ENCODE assay signal across 8 cellular contexts in the genomic region with DNA sequence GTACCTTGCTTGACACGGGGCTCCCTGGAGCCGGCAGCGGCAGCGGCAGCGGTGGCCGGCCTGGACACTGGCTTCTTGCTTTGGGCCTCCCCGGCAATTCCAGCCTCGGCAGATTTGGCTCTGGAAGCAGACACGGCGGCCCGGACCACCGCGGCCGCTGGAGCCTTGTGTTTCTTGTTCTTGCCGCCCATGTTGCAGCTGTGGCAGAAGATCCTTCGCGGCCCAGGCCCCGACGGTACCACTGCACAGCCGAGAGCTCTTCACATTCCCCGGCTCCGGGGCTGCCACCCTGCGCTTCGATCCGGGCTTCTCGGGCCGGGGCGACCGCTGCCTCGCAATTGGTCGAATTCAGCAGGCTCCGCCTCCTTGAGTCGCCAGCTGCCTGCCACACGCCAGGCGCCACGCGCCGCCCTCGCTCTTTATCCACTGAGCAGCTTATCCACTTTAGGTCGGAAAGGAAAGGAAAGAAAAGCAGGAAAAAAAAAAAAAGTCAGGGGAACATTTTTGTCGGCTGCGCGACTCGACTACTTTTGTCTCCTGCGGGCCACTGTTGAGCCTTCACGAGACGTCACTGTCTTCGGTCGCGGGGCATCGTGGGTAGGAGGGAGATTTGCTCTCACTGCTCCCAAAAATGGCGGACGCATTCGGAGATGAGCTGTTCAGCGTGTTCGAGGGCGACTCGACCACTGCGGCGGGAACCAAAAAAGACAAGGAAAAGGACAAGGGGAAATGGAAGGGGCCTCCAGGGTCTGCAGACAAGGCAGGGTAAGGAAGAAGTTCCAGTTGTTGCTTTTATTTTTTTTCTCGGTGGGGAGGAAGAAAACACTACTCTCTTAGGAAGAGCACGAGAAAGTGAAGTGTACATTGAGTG. TPM values are rescaled to one million over a fixed set of nuclear protein-coding genes. Genes with fewer than 3 reads are reported as not detected.
DNase-seq lines count a peak whose midpoint lies in the region; ATAC-seq, FAIRE-seq and TF ChIP-seq lines count a peak whose summit lies in the region.

A gene with protein sequence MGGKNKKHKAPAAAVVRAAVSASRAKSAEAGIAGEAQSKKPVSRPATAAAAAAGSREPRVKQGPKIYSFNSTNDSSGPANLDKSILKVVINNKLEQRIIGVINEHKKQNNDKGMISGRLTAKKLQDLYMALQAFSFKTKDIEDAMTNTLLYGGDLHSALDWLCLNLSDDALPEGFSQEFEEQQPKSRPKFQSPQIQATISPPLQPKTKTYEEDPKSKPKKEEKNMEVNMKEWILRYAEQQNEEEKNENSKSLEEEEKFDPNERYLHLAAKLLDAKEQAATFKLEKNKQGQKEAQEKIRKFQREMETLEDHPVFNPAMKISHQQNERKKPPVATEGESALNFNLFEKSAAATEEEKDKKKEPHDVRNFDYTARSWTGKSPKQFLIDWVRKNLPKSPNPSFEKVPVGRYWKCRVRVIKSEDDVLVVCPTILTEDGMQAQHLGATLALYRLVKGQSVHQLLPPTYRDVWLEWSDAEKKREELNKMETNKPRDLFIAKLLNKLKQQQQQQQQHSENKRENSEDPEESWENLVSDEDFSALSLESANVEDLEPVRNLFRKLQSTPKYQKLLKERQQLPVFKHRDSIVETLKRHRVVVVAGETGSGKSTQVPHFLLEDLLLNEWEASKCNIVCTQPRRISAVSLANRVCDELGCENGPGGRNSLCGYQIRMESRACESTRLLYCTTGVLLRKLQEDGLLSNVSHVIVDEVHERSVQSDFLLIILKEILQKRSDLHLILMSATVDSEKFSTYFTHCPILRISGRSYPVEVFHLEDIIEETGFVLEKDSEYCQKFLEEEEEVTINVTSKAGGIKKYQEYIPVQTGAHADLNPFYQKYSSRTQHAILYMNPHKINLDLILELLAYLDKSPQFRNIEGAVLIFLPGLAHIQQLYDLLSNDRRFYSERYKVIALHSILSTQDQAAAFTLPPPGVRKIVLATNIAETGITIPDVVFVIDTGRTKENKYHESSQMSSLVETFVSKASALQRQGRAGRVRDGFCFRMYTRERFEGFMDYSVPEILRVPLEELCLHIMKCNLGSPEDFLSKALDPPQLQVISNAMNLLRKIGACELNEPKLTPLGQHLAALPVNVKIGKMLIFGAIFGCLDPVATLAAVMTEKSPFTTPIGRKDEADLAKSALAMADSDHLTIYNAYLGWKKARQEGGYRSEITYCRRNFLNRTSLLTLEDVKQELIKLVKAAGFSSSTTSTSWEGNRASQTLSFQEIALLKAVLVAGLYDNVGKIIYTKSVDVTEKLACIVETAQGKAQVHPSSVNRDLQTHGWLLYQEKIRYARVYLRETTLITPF (N-terminal part only) (minus strand): TSS at position 312 of the 871 bp plus-strand sequence. CDS start 121 bp downstream, at position 191.
A gene (plus strand): TSS at position 607 of the 871 bp plus-strand sequence. CDS start 25 bp downstream, at position 632.

- H3K79me2 ChIP-seq in astrocyte (ENCODE audit: insufficient read depth, low read length) = peaks cover 89% of the 10 kb centered on the region

- H3K4me1 ChIP-seq in astrocyte (ENCODE audit: insufficient read depth, low read length) (peaks cover 13% of the 10 kb centered on the region), rectal smooth muscle tissue (ENCODE audit: control insufficient read depth, insufficient read depth, low read length) (peaks cover 24% of the 10 kb centered on the region), aorta (ENCODE audit: control insufficient read depth in 1 of 2, insufficient read depth in 2 of 2, low read length in 2 of 2) (peaks cover 0 to 6% of the 10 kb centered on the region in 2 donors)

- FAIRE-seq in GM18507 (lab: Jason Lieb, UNC) (peak; percentile 94), astrocyte (lab: Jason Lieb, UNC) (peak; percentile 59)

- H3K36me3 ChIP-seq in astrocyte (ENCODE audit: insufficient read depth, low read length) = no peaks in the 10 kb centered on the region
- H3K36me3 ChIP-seq in rectal smooth muscle tissue (ENCODE audit: control insufficient read depth, insufficient read depth, low read length) = no peaks in the 10 kb centered on the region
- peaks cover 0 to 2% of the 10 kb centered on the region in 2 donors for H3K36me3 ChIP-seq in aorta (ENCODE audit: control insufficient read depth in 1 of 2, insufficient read depth in 2 of 2, low read length in 1 of 2)

- H3K27me3 Mint-ChIP-seq in T-helper 2 cell treated with Interferon-gamma antibody and Interleukin-4, amounts not matched to agents 5 μg/mL and 100 μg/mL, for 36 hours (ENCODE audit: low read depth) = no peaks in the 10 kb centered on the region
- no peaks in the 10 kb centered on the region for H3K27me3 Mint-ChIP-seq in astrocyte (ENCODE audit: low read depth, unreplicated experiment)

- H3K27ac Mint-ChIP-seq in T-helper 2 cell treated with Interferon-gamma antibody and Interleukin-4, amounts not matched to agents 5 μg/mL and 100 μg/mL, for 36 hours = no peak within 1 kb of the TSS
- no peak within 1 kb of the TSS for H3K27ac Mint-ChIP-seq in astrocyte (ENCODE audit: unreplicated experiment)

- no peak for TF ChIP-seq CTCF in astrocyte (IDR thresholded peaks at IDR 0.05; ENCODE audit: insufficient read depth, low read depth, low read length)

- peaks cover 19% of the 10 kb centered on the region for H3K36me3 Mint-ChIP-seq in T-helper 2 cell treated with Interferon-gamma antibody and Interleukin-4, amounts not matched to agents 5 μg/mL and 100 μg/mL, for 36 hours (ENCODE audit: low read depth)
- peaks cover 7% of the 10 kb centered on the region for H3K36me3 Mint-ChIP-seq in astrocyte (ENCODE audit: low read depth, unreplicated experiment)

- DNase-seq in GM18507 (ENCODE audit: extremely low spot score, insufficient read length, low read depth) = peak; percentile 78
- DNase-seq in NCI-H1930 (lab: John Stamatoyannopoulos, UW) = peak; percentile 82 to 85
- peak; percentile 90 for DNase-seq in T-helper 2 cell treated with Interferon-gamma antibody and Interleukin-4, amounts not matched to agents 5 μg/mL and 100 μg/mL, for 36 hours (ENCODE audit: low spot score)
- peak; percentile 85 for DNase-seq in astrocyte (ENCODE audit: low read depth)
- DNase-seq in hepatic stellate cell (ENCODE audit: low spot score) = peak; percentile 90
- peak; percentile 94 to 97 for DNase-seq in aorta

- intact Hi-C loops in aorta (cut with DNase I) = no loop called here

- ATAC-seq in HG02973 (IDR thresholded peaks at IDR 0.05; ENCODE audit: unreplicated experiment) (peak; percentile 89), aorta (ENCODE audit: low FRiP score) (peak; percentile 98)

- H3K4me3 ChIP-seq in astrocyte (ENCODE audit: insufficient read depth, low read depth, low read length) (peak within 1 kb of the TSS; percentile 98), rectal smooth muscle tissue (ENCODE audit: low read length) (peak within 1 kb of the TSS; percentile 77), aorta (ENCODE audit: low read length in 2 of 2) (peak within 1 kb of the TSS; percentile 73 to 82)

- peak within 1 kb of the TSS; percentile 94 for H3K9ac ChIP-seq in astrocyte (ENCODE audit: low read length)
- peak within 1 kb of the TSS; percentile 95 for H3K9ac ChIP-seq in rectal smooth muscle tissue (ENCODE audit: low read length)

- H3K4me1 Mint-ChIP-seq in T-helper 2 cell treated with Interferon-gamma antibody and Interleukin-4, amounts not matched to agents 5 μg/mL and 100 μg/mL, for 36 hours (ENCODE audit: low read depth) = peaks cover 17% of the 10 kb centered on the region
- peaks cover 6% of the 10 kb centered on the region for H3K4me1 Mint-ChIP-seq in astrocyte (ENCODE audit: low read depth, unreplicated experiment)

- peak within 1 kb of the TSS; percentile 78 for H2AFZ ChIP-seq in astrocyte (ENCODE audit: low read depth, low read length)

- no peaks in the 10 kb centered on the region for H3K9me3 Mint-ChIP-seq in T-helper 2 cell treated with Interferon-gamma antibody and Interleukin-4, amounts not matched to agents 5 μg/mL and 100 μg/mL, for 36 hours
- H3K9me3 Mint-ChIP-seq in astrocyte (ENCODE audit: unreplicated experiment) = peaks cover 3% of the 10 kb centered on the region

- WGBS in aorta, 2 donors = 0 to 1% methylated on average over 61 to 62 of the region's 62 CpGs

- peak within 1 kb of the TSS; percentile 89 for H3K4me2 ChIP-seq in astrocyte (ENCODE audit: low read length)

- no peaks in the 10 kb centered on the region for H3K27me3 ChIP-seq in astrocyte (ENCODE audit: insufficient read depth, low read length)
- no peaks in the 10 kb centered on the region for H3K27me3 ChIP-seq in rectal smooth muscle tissue (ENCODE audit: control insufficient read depth, insufficient read depth, low read length)
- no peaks in the 10 kb centered on the region for H3K27me3 ChIP-seq in aorta (ENCODE audit: control insufficient read depth in 1 of 2, insufficient read depth in 2 of 2, low read length in 1 of 2)

- H3K27ac ChIP-seq in astrocyte (ENCODE audit: low read depth, low read length) (peak within 1 kb of the TSS; percentile 97), rectal smooth muscle tissue (ENCODE audit: low read depth, low read length) (peak within 1 kb of the TSS; percentile 90), aorta (ENCODE audit: low read depth in 1 of 2, low read length in 2 of 2) (peak within 1 kb of the TSS in 1 of 2 donors; percentile 83)

- H4K20me1 ChIP-seq in astrocyte (ENCODE audit: insufficient read depth, low read length) = peaks cover 43% of the 10 kb centered on the region

- H3K9me3 ChIP-seq in astrocyte (ENCODE audit: insufficient read depth, low read depth, low read length) = no peaks in the 10 kb centered on the region
- H3K9me3 ChIP-seq in aorta (ENCODE audit: control insufficient read depth, low read length) = no peaks in the 10 kb centered on the region

- H3K4me3 Mint-ChIP-seq in T-helper 2 cell treated with Interferon-gamma antibody and Interleukin-4, amounts not matched to agents 5 μg/mL and 100 μg/mL, for 36 hours = no peak within 1 kb of the TSS
- no peak within 1 kb of the TSS for H3K4me3 Mint-ChIP-seq in astrocyte (ENCODE audit: unreplicated experiment)

RNA-seq across cellular contexts. Expression of the first gene that starts in this region (rescaled TPM):
- 27.0 and 28.8 TPM in 2 replicates for total RNA-seq in astrocyte
- total RNA-seq in aorta = 10 to 100 TPM; 24.6 to 27.0 TPM
- 10 to 100 TPM in 1 of 2 donors, 1 to 10 TPM in 1; 9.9 to 19.1 TPM for polyA plus RNA-seq in aorta

RNA-seq across cellular contexts. Expression of the second gene that starts in this region (rescaled TPM):
- total RNA-seq in astrocyte = 68.1 and 68.7 TPM in 2 replicates
- total RNA-seq in aorta = 10 to 100 TPM; 74.8 to 88.4 TPM
- 10 to 100 TPM; 13.0 to 28.0 TPM for polyA plus RNA-seq in aorta
